Comparison of ENCODE assay signal across 24 cellular contexts in genomic region chr4:119197772-119198212, GRCh38.
"Had no signal": no experiment of that assay in that cellular context is flagged by ENCODE, and none has a peak within 500 bp of the region (broad histone marks: within the 10 kb centered on the region; RNA-seq: fewer than 3 reads in every experiment).

No MANE protein-coding gene starts in this region.

- H3K27me3 ChIP-seq: left lung, ovary, sigmoid colon, suprapubic skin, tibial artery, uterus had no signal

- H3K36me3 ChIP-seq: left lung, lower lobe of right lung, ovary, prostate gland, sigmoid colon, spleen, suprapubic skin, thoracic aorta, tibial artery, uterus had no signal

- ATAC-seq: left colon; left lung; lower lobe of right lung; naive thymus-derived CD8-positive, alpha-beta T cell; right cardiac atrium; stimulated activated effector memory CD8-positive, alpha-beta T cell treated with anti-CD3 and anti-CD28 coated beads, Interleukin-12 subunit alpha, Interleukin-12 subunit beta, amount 100 ng/mL, for 72 hours had no signal

- H3K9me3 ChIP-seq: left lung, lower lobe of right lung, ovary, prostate gland, sigmoid colon, spleen, suprapubic skin, thoracic aorta, tibial artery, uterus had no signal

- FAIRE-seq: islet of Langerhans, small intestine had no signal

- H3K4me1 ChIP-seq: left lung, lower lobe of right lung, prostate gland, sigmoid colon, spleen, suprapubic skin, tibial artery, uterus had no signal

- DNase-seq: hypothalamus; immature natural killer cell; kidney; left colon; left lung; lower lobe of right lung; mammary epithelial cell; mesenchymal stem cell; naive thymus-derived CD8-positive, alpha-beta T cell; ovary; retina; right cardiac atrium; sigmoid colon; small intestine; spleen; stimulated activated CD4-positive, alpha-beta T cell treated with anti-CD3 and anti-CD28 coated beads, Interleukin-4, amount 100 ng/mL, for 24 hours; stimulated activated naive CD4-positive, alpha-beta T cell; tibial artery; uterus had no signal

- H3K4me3 ChIP-seq: left lung, lower lobe of right lung, ovary, prostate gland, sigmoid colon, spleen, suprapubic skin, thoracic aorta, tibial artery, uterus had no signal

- H3K27ac ChIP-seq: left lung, lower lobe of right lung, ovary, prostate gland, sigmoid colon, spleen, suprapubic skin, thoracic aorta, tibial artery, uterus had no signal
